Comparison of ENCODE assay signal across 25 cellular contexts in the genomic region with DNA sequence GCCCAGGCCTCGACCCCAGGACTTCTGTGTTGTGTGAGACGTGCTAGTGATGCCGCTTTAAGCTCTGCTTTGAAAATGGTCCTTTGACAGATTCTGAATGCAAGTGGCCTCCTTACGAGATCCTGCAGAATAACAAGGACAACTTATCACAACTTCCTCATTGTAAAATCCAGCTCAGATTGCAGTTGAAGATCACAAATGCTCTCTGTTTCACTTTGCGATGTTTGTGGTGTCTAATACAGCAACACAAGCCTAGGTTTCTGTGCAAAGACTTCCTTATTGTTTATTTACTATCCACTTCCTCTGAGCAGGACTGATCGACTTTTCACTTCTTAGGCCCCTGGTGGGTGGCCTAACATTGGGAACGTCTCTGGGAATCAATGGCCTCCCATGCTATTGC.
"Had no signal": no experiment of that assay in that cellular context is flagged by ENCODE, and none has a peak within 500 bp of the region (broad histone marks: within the 10 kb centered on the region; RNA-seq: fewer than 3 reads in every experiment).

No MANE protein-coding gene starts in this region.

- H3K27me3 ChIP-seq: brain microvascular endothelial cell had no signal

- H3K36me3 ChIP-seq: brain microvascular endothelial cell had no signal

- H3K4me1 Mint-ChIP-seq: activated B cell treated with CpG ODN at 0.5 μM for 24 hours had no signal

- H3K27me3 Mint-ChIP-seq: activated naive CD8-positive, alpha-beta T cell treated with anti-CD3 and anti-CD28 coated beads for 36 hours had no signal

- H3K27ac Mint-ChIP-seq: activated B cell treated with CpG ODN at 0.5 μM for 24 hours; activated CD4-positive, alpha-beta T cell treated with anti-CD3 and anti-CD28 coated beads, Interleukin-2, amount 10 ng/mL, durations not matched to agents 24 days and 14 days; activated naive CD4-positive, alpha-beta T cell treated with anti-CD3 and anti-CD28 coated beads, Interleukin-2, amount 10 ng/mL, durations not matched to agents 7 days and 5 days; activated naive CD8-positive, alpha-beta T cell treated with anti-CD3 and anti-CD28 coated beads for 36 hours; activated T-cell treated with anti-CD3 and anti-CD28 coated beads, Interleukin-2, amount 50 U/mL, for 72 hours; activated T-helper 2 cell treated with anti-CD3 and anti-CD28 coated beads, Interferon-gamma antibody, Interleukin-2, Interleukin-4, amounts not matched to agents 10 μg/mL and 5 μg/mL and 100 μg/mL, durations not matched to agents 14 hours and 24 hours and 36 hours; T-helper 1 cell treated with Interleukin-12 subunit alpha and Interleukin-12 subunit beta and Interleukin-4 antibody, amounts not matched to agents 30 μg/mL and 1 μg/mL, for 36 hours had no signal

- H3K4me3 Mint-ChIP-seq: activated B cell treated with CpG ODN at 0.5 μM for 24 hours; activated CD4-positive, alpha-beta T cell treated with anti-CD3 and anti-CD28 coated beads, Interleukin-2, amount 10 ng/mL, durations not matched to agents 24 days and 14 days; activated naive CD4-positive, alpha-beta T cell treated with anti-CD3 and anti-CD28 coated beads, Interleukin-2, amount 10 ng/mL, durations not matched to agents 7 days and 5 days; activated naive CD8-positive, alpha-beta T cell treated with anti-CD3 and anti-CD28 coated beads for 36 hours; activated T-cell treated with anti-CD3 and anti-CD28 coated beads, Interleukin-2, amount 50 U/mL, for 72 hours; T-helper 1 cell treated with Interleukin-12 subunit alpha and Interleukin-12 subunit beta and Interleukin-4 antibody, amounts not matched to agents 30 μg/mL and 1 μg/mL, for 36 hours had no signal

- DNase-seq: activated B cell treated with CpG ODN at 0.5 μM for 24 hours; activated CD4-positive, alpha-beta T cell treated with anti-CD3 and anti-CD28 coated beads for 1 hour; activated CD4-positive, alpha-beta T cell treated with anti-CD3 and anti-CD28 coated beads, Interleukin-2, amount 10 ng/mL, durations not matched to agents 24 days and 14 days; activated CD4-positive, alpha-beta T cell treated with anti-CD3 and anti-CD28 coated beads, Interleukin-2, amount 50 U/mL, for 48 hours; activated CD8-positive, alpha-beta memory T cell treated with anti-CD3 and anti-CD28 coated beads for 24 hours; activated gamma-delta T cell treated with Interleukin-2 at 50 U/mL for 16 hours; activated naive CD4-positive, alpha-beta T cell treated with anti-CD3 and anti-CD28 coated beads, Interleukin-2, amount 10 ng/mL, durations not matched to agents 7 days and 5 days; activated naive CD8-positive, alpha-beta T cell treated with anti-CD3 and anti-CD28 coated beads for 36 hours; activated T-cell treated with anti-CD3 and anti-CD28 coated beads for 4 hours; activated T-cell treated with anti-CD3 and anti-CD28 coated beads, Interleukin-2, amount 50 U/mL, for 72 hours; brain microvascular endothelial cell; cerebellar nuclear complex; Karpas-422; NCI-H1092 treated with DMSO at 0.1 percent for 48 hours; NCI-H1417 treated with DMSO at 0.1 percent for 48 hours; NCI-H1694; NCI-H2029; NCI-H345; NCI-H510A; NCI-H526 treated with DMSO at 0.1 percent for 48 hours; NCI-H82; PC-3; SHP77 treated with DMSO at 0.1 percent for 48 hours had no signal

- H3K36me3 Mint-ChIP-seq: activated naive CD4-positive, alpha-beta T cell treated with anti-CD3 and anti-CD28 coated beads, Interleukin-2, amount 10 ng/mL, durations not matched to agents 7 days and 5 days; activated naive CD8-positive, alpha-beta T cell treated with anti-CD3 and anti-CD28 coated beads for 36 hours had no signal

- H3K9me3 Mint-ChIP-seq: activated B cell treated with CpG ODN at 0.5 μM for 24 hours; activated CD4-positive, alpha-beta T cell treated with anti-CD3 and anti-CD28 coated beads, Interleukin-2, amount 10 ng/mL, durations not matched to agents 24 days and 14 days; activated naive CD4-positive, alpha-beta T cell treated with anti-CD3 and anti-CD28 coated beads, Interleukin-2, amount 10 ng/mL, durations not matched to agents 7 days and 5 days; activated naive CD8-positive, alpha-beta T cell treated with anti-CD3 and anti-CD28 coated beads for 36 hours; activated T-cell treated with anti-CD3 and anti-CD28 coated beads, Interleukin-2, amount 50 U/mL, for 72 hours; activated T-helper 2 cell treated with anti-CD3 and anti-CD28 coated beads, Interferon-gamma antibody, Interleukin-2, Interleukin-4, amounts not matched to agents 10 μg/mL and 5 μg/mL and 100 μg/mL, durations not matched to agents 14 hours and 24 hours and 36 hours; T-helper 1 cell treated with Interleukin-12 subunit alpha and Interleukin-12 subunit beta and Interleukin-4 antibody, amounts not matched to agents 30 μg/mL and 1 μg/mL, for 36 hours had no signal

- H3K27ac ChIP-seq: brain microvascular endothelial cell had no signal
